Comparison of ENCODE assay signal across 9 cellular contexts in the genomic region with DNA sequence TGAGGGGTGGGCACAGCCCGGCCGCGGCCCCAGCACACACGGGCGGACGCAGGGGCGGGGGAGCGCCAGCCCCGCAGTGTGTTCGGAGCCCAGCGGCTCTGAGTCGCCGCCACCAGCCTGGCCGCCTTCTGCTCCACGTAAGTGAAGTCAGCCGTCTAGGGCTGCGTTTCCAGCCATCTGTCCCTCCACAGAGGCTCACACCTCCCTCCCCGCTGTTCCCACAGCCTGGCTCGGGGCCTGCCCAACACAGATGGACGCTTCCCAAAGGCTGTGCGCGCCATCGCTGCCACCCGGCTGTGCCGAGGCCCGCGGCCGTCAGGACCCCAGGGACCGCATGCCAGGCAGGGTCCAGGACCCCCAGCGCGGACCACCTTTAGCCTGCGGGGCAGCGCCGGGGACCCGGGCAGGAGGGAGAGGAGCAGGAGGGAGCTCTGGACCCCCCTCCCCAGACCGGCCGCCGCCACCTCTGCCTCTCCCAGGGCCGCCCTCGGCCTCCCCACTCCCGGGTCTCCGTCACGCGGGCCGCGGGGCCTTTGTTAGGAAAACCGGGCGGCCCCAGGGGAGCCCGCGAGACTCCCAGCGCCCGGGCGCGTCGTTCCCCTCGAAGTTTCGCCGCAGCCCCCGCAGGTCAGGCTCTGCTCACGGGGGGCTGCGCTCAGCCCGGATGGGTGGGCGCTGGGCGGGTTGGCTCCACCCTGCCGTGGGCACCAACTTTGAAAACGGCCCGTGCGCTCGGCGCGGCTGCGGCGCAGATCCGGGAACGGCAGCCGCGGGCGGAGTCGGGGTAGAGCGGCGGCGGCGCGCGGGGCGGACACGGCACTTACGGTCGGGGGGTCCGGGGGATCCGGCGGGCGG. TPM values are rescaled to one million over a fixed set of nuclear protein-coding genes. Genes with fewer than 3 reads are reported as not detected.
DNase-seq lines count a peak whose midpoint lies in the region; ATAC-seq lines count a peak whose summit lies in the region.
"Had no signal": no experiment of that assay in that cellular context is flagged by ENCODE, and none has a peak within 500 bp of the region (broad histone marks: within the 10 kb centered on the region; RNA-seq: fewer than 3 reads in every experiment).

No MANE protein-coding gene starts in this region.

- peaks cover 44% of the 10 kb centered on the region for H3K27me3 Mint-ChIP-seq in activated CD4-positive, alpha-beta memory T cell treated with anti-CD3 and anti-CD28 coated beads for 36 hours

- ATAC-seq in Right ventricle myocardium superior (ENCODE audit: poor library complexity) (peak; percentile 50), GM21447 (IDR thresholded peaks at IDR 0.05; ENCODE audit: unreplicated experiment) (no peak), HG03039 (IDR thresholded peaks at IDR 0.05; ENCODE audit: unreplicated experiment) (no peak), GM21737 (IDR thresholded peaks at IDR 0.05; ENCODE audit: unreplicated experiment) (no peak)

- DNase-seq in NCI-H1694 treated with DMSO at 0.1 percent for 48 hours (lab: John Stamatoyannopoulos, UW), result peak; percentile 80
- peak; percentile 70 for DNase-seq in Right ventricle myocardium superior
- DNase-seq in retina, result peak; percentile 83
- no peak for DNase-seq in activated CD4-positive, alpha-beta memory T cell treated with anti-CD3 and anti-CD28 coated beads for 36 hours
- DNase-seq: activated naive CD8-positive, alpha-beta T cell treated with anti-CD3 and anti-CD28 coated beads, Interleukin-2, amount 10 ng/mL, durations not matched to agents 7 days and 5 days had no signal

- H3K27ac Mint-ChIP-seq in activated CD4-positive, alpha-beta memory T cell treated with anti-CD3 and anti-CD28 coated beads for 36 hours, result no peak overlapping the region
- H3K27ac Mint-ChIP-seq: activated naive CD8-positive, alpha-beta T cell treated with anti-CD3 and anti-CD28 coated beads, Interleukin-2, amount 10 ng/mL, durations not matched to agents 7 days and 5 days had no signal

- CTCF ChIA-PET in activated CD4-positive, alpha-beta memory T cell treated with anti-CD3 and anti-CD28 coated beads for 36 hours (lab: Charles Lee), result interaction anchor here (0.9 to 2.4 kb wide), 2 partner anchors 82 to 227 kb away, joined by 4 to 5 read pairs; no protein-coding TSS in a partner anchor

- intact Hi-C loops in Right ventricle myocardium superior (cut with DNase I), result no loop called here
- intact Hi-C loops in activated CD4-positive, alpha-beta memory T cell treated with anti-CD3 and anti-CD28 coated beads for 36 hours (cut with micrococcal nuclease), result no loop called here

- peak overlapping the region; percentile 1; the same call in 1 of the 2 replicates for H3K4me3 ChIP-seq in GM08714 (ENCODE audit: low read length)

- H3K9me3 Mint-ChIP-seq in activated CD4-positive, alpha-beta memory T cell treated with anti-CD3 and anti-CD28 coated beads for 36 hours, result no peaks in the 10 kb centered on the region
- H3K9me3 Mint-ChIP-seq: activated naive CD8-positive, alpha-beta T cell treated with anti-CD3 and anti-CD28 coated beads, Interleukin-2, amount 10 ng/mL, durations not matched to agents 7 days and 5 days had no signal

- H3K4me1 Mint-ChIP-seq in activated CD4-positive, alpha-beta memory T cell treated with anti-CD3 and anti-CD28 coated beads for 36 hours (ENCODE audit: low read depth), result no peaks in the 10 kb centered on the region

- POLR2A ChIA-PET in activated CD4-positive, alpha-beta memory T cell treated with anti-CD3 and anti-CD28 coated beads for 36 hours (lab: Charles Lee), result no interaction called here

- H3K36me3 Mint-ChIP-seq in activated CD4-positive, alpha-beta memory T cell treated with anti-CD3 and anti-CD28 coated beads for 36 hours, result no peaks in the 10 kb centered on the region
- H3K36me3 Mint-ChIP-seq: activated naive CD8-positive, alpha-beta T cell treated with anti-CD3 and anti-CD28 coated beads, Interleukin-2, amount 10 ng/mL, durations not matched to agents 7 days and 5 days had no signal

- H3K4me3 Mint-ChIP-seq in activated CD4-positive, alpha-beta memory T cell treated with anti-CD3 and anti-CD28 coated beads for 36 hours, result no peak overlapping the region

RNA-seq across cellular contexts. Expression of a gene that starts 36.6 kb away (rescaled TPM):
- total RNA-seq in Right ventricle myocardium superior, result 8.6 TPM
- under 1 TPM in 1 of 2 experiments, not detected in 1; 0.12 TPM for total RNA-seq in activated CD4-positive, alpha-beta memory T cell treated with anti-CD3 and anti-CD28 coated beads for 36 hours
